9 cellular contexts compared by ENCODE assay signal in genomic region chr16:65117701-65118448, GRCh38. TPM values are rescaled to one million over a fixed set of nuclear protein-coding genes. Genes with fewer than 3 reads are reported as not detected.
DNase-seq lines count a peak whose midpoint lies in the region; ATAC-seq and TF ChIP-seq lines count a peak whose summit lies in the region.
"Had no signal": no experiment of that assay in that cellular context is flagged by ENCODE, and none has a peak within 500 bp of the region (broad histone marks: within the 10 kb centered on the region; RNA-seq: fewer than 3 reads in every experiment).

No MANE protein-coding gene starts in this region.

- peak; percentile 65 to 88 (median 87) for TF ChIP-seq CTCF in right lobe of liver (IDR thresholded peaks at IDR 0.05)

- H3K79me2 ChIP-seq in GM23248 (ENCODE audit: insufficient read depth): peaks cover 90% of the 10 kb centered on the region

- in situ Hi-C loops in GM23248 (cut with MboI): loop anchor here (10.0 to 25.0 kb wide), 2 partner anchors 1653 to 1756 kb away; no protein-coding TSS in a partner anchor

- peak overlapping the region; percentile 90 for H3K4me2 ChIP-seq in GM23248 (ENCODE audit: unreplicated experiment)

- H3K36me3 ChIP-seq in GM23248 (ENCODE audit: low read depth) (peaks cover 46% of the 10 kb centered on the region), right lobe of liver (no peaks in the 10 kb centered on the region)

- peaks cover 49% of the 10 kb centered on the region for H3F3A ChIP-seq in GM23248 (ENCODE audit: insufficient read depth)

- no peaks in the 10 kb centered on the region for H3K9me2 ChIP-seq in GM23248 (ENCODE audit: insufficient read depth)

- DNase-seq in activated CD4-positive, alpha-beta T cell treated with anti-CD3 and anti-CD28 coated beads for 48 hours: peak; percentile 55
- DNase-seq in activated CD4-positive, alpha-beta T cell treated with anti-CD3 and anti-CD28 coated beads for 4 hours: no peak
- peak; percentile 89 for DNase-seq in GM23248
- peak; percentile 78 for DNase-seq in LoVo (ENCODE audit: low spot score)
- DNase-seq in SHP77 treated with DMSO at 0.1 percent for 48 hours (lab: John Stamatoyannopoulos, UW): peak; percentile 54
- peak; percentile 47 to 72 for DNase-seq in dermis microvascular lymphatic vessel endothelial cell (ENCODE audit: low read depth in 2 of 2)
- DNase-seq in right lobe of liver: peak; percentile 34 to 59 (median 56)
- peak; percentile 80 for DNase-seq in stromal cell of bone marrow (ENCODE audit: low read depth)
- DNase-seq: naive B cell had no signal

- H2AFZ ChIP-seq in GM23248: no peak overlapping the region

- peaks cover 40% of the 10 kb centered on the region; the same call in 1 of the 2 replicates for H4K20me1 ChIP-seq in GM23248 (ENCODE audit: insufficient read depth)

- H3K9me3 ChIP-seq in GM23248 (ENCODE audit: low read depth) (no peaks in the 10 kb centered on the region), right lobe of liver (no peaks in the 10 kb centered on the region)

- WGBS in GM23248 (ENCODE audit: low coverage in 1 of 2, low lambda C conversion rate in 2 of 2, missing lambda C conversion rate in 2 of 2), 2 experiments: 30 to 31% methylated on average over 10 of the region's 10 CpGs
- WGBS in right lobe of liver (ENCODE audit: insufficient coverage, low coverage, low lambda C conversion rate, missing lambda C conversion rate): 18% methylated on average over 7 of the region's 10 CpGs

- peak overlapping the region; percentile 76 for H3K27ac ChIP-seq in GM23248
- H3K27ac ChIP-seq in right lobe of liver: no peak overlapping the region

- peak; percentile 81 to 87 (median 84) for ATAC-seq in right lobe of liver

- H3K4me1 ChIP-seq in GM23248 (ENCODE audit: insufficient read depth) (peaks cover 44% of the 10 kb centered on the region), right lobe of liver (peaks cover 0 to 1% (median 0%) of the 10 kb centered on the region in 4 donors)

- H3K4me3 ChIP-seq in GM23248 (peak overlapping the region; percentile 98), right lobe of liver (no peak overlapping the region)

- H3K27me3 ChIP-seq in GM23248 (replicated peaks; ENCODE audit: insufficient read depth) (no peaks in the 10 kb centered on the region), right lobe of liver (peaks cover 0 to 8% of the 10 kb centered on the region in 2 donors)

- intact Hi-C loops in right lobe of liver (cut with DNase I): loop anchor here in 1 of 2 donors (10.0 kb wide), 1 partner anchor 63 kb away; no protein-coding TSS in a partner anchor

- peak overlapping the region; percentile 92 for H3K9ac ChIP-seq in GM23248

- no peak for TF ChIP-seq POLR2A in right lobe of liver (IDR thresholded peaks at IDR 0.05)

RNA-seq across cellular contexts. Expression of gene CDH11, which starts 4.0 kb away (rescaled TPM):
- 525 and 931 TPM in 2 replicates for total RNA-seq in GM23248 (2014; rRNA removed; shearing (Covaris generic))
- polyA plus RNA-seq in GM23248 (2016; fragmentation: Nextera tagmentation; extraction: Ambion mirVana): 263 and 264 TPM in 2 replicates
- total RNA-seq in dermis microvascular lymphatic vessel endothelial cell: 1.5 and 4.2 TPM in 2 replicates
- total RNA-seq in right lobe of liver: 1 to 10 TPM; 1.2 to 6.6 (median 3.0) TPM

Comparison
In these comparisons a context has a peak if more than half of its experiments do, and no peak if none do; other contexts are left out.
1. DNase-seq: peak in activated CD4-positive, alpha-beta T cell treated with anti-CD3 and anti-CD28 coated beads for 48 hours (single experiment), GM23248 (single experiment), LoVo (single experiment), SHP77 treated with DMSO at 0.1 percent for 48 hours (single experiment), dermis microvascular lymphatic vessel endothelial cell (2 of 2), right lobe of liver (3 of 3) and stromal cell of bone marrow (single experiment); none in activated CD4-positive, alpha-beta T cell treated with anti-CD3 and anti-CD28 coated beads for 4 hours (0 of 2).
2. RNA of gene CDH11, which starts 4.0 kb away (total RNA-seq): 525 to 931 TPM in GM23248; 1.2 to 6.6 TPM in right lobe of liver and 1.5 to 4.2 TPM in dermis microvascular lymphatic vessel endothelial cell; every median in the first group is over 10 times any median in the second.